Comparison of ENCODE assay signal across 1 cellular context in the genomic region with DNA sequence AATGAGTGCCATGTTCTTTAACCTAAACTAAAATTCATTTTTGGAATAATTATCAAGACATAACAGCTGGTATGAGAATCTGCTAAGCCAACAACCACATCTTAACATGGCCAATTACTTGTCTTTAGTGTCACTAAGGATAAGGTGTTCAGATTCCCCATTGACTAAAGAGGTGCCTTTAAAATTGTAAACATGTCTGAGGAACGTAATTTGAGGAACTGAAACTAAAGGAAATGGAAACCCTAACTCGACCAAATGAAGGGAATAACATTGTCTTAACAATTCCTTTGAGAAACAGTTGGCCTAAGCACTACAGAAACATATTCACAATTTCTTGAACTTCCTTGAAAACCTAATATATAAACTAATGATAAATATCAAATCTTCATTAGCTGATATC.
TF ChIP-seq lines count a peak whose summit lies in the region.

No MANE protein-coding gene starts in this region.

TF ChIP-seq in HepG2, 621 proteins besides CTCF, POLR2A, EP300 and RAD21 (continued from another document):
- TF ChIP-seq, protein P1, sequence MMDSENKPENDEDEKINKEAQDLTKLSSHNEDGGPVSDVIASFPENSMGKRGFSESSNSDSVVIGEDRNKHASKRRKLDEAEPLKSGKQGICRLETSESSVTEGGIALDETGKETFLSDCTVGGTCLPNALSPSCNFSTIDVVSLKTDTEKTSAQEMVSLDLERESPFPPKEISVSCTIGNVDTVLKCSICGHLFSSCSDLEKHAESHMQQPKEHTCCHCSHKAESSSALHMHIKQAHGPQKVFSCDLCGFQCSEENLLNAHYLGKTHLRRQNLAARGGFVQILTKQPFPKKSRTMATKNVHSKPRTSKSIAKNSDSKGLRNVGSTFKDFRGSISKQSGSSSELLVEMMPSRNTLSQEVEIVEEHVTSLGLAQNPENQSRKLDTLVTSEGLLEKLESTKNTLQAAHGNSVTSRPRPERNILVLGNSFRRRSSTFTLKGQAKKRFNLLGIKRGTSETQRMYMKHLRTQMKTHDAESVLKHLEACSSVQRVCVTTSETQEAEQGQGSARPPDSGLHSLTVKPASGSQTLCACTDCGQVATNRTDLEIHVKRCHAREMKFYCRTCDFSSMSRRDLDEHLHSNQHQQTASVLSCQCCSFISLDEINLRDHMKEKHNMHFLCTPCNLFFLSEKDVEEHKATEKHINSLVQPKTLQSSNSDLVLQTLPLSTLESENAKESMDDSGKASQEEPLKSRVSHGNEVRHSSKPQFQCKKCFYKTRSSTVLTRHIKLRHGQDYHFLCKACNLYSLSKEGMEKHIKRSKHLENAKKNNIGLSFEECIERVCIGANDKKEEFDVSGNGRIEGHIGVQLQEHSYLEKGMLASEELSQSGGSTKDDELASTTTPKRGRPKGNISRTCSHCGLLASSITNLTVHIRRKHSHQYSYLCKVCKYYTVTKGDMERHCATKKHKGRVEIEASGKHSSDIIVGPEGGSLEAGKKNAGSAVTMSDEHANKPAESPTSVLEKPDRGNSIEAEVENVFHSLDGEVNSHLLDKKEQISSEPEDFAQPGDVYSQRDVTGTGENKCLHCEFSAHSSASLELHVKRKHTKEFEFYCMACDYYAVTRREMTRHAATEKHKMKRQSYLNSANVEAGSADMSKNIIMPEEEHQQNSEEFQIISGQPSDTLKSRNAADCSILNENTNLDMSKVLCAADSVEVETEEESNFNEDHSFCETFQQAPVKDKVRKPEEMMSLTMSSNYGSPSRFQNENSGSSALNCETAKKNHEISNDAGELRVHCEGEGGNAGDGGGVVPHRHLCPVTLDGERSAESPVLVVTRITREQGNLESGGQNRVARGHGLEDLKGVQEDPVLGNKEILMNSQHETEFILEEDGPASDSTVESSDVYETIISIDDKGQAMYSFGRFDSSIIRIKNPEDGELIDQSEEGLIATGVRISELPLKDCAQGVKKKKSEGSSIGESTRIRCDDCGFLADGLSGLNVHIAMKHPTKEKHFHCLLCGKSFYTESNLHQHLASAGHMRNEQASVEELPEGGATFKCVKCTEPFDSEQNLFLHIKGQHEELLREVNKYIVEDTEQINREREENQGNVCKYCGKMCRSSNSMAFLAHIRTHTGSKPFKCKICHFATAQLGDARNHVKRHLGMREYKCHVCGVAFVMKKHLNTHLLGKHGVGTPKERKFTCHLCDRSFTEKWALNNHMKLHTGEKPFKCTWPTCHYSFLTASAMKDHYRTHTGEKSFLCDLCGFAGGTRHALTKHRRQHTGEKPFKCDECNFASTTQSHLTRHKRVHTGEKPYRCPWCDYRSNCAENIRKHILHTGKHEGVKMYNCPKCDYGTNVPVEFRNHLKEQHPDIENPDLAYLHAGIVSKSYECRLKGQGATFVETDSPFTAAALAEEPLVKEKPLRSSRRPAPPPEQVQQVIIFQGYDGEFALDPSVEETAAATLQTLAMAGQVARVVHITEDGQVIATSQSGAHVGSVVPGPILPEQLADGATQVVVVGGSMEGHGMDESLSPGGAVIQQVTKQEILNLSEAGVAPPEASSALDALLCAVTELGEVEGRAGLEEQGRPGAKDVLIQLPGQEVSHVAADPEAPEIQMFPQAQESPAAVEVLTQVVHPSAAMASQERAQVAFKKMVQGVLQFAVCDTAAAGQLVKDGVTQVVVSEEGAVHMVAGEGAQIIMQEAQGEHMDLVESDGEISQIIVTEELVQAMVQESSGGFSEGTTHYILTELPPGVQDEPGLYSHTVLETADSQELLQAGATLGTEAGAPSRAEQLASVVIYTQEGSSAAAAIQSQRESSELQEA (CRISPR knock-in tag; IDR thresholded peaks at IDR 0.05; ENCODE audit: not compliant biosample characterization), result no peak
- TF ChIP-seq IKZF4 (CRISPR knock-in tag; IDR thresholded peaks at IDR 0.05; ENCODE audit: borderline replicate concordance, low read depth, not compliant biosample characterization), result no peak
- no peak for TF ChIP-seq SMYD3 (CRISPR knock-in tag; IDR thresholded peaks at IDR 0.05)
- TF ChIP-seq ZNF619 (CRISPR knock-in tag; IDR thresholded peaks at IDR 0.05), result no peak
- TF ChIP-seq ZNF792 (CRISPR knock-in tag; IDR thresholded peaks at IDR 0.05), result no peak
- TF ChIP-seq, protein P2, sequence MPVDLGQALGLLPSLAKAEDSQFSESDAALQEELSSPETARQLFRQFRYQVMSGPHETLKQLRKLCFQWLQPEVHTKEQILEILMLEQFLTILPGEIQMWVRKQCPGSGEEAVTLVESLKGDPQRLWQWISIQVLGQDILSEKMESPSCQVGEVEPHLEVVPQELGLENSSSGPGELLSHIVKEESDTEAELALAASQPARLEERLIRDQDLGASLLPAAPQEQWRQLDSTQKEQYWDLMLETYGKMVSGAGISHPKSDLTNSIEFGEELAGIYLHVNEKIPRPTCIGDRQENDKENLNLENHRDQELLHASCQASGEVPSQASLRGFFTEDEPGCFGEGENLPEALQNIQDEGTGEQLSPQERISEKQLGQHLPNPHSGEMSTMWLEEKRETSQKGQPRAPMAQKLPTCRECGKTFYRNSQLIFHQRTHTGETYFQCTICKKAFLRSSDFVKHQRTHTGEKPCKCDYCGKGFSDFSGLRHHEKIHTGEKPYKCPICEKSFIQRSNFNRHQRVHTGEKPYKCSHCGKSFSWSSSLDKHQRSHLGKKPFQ (CRISPR knock-in tag; IDR thresholded peaks at IDR 0.05; ENCODE audit: insufficient replicate concordance), result no peak
- no peak for TF ChIP-seq JUND (CRISPR knock-in tag; IDR thresholded peaks at IDR 0.05)
- TF ChIP-seq, protein P3, sequence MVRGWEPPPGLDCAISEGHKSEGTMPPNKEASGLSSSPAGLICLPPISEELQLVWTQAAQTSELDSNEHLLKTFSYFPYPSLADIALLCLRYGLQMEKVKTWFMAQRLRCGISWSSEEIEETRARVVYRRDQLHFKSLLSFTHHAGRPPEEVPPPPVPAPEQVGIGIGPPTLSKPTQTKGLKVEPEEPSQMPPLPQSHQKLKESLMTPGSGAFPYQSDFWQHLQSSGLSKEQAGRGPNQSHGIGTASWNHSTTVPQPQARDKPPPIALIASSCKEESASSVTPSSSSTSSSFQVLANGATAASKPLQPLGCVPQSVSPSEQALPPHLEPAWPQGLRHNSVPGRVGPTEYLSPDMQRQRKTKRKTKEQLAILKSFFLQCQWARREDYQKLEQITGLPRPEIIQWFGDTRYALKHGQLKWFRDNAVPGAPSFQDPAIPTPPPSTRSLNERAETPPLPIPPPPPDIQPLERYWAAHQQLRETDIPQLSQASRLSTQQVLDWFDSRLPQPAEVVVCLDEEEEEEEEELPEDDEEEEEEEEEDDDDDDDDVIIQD (CRISPR knock-in tag; IDR thresholded peaks at IDR 0.05; ENCODE audit: low read depth), result no peak
- TF ChIP-seq ZNF530 (CRISPR knock-in tag; IDR thresholded peaks at IDR 0.05; ENCODE audit: low read depth), result no peak
- no peak for TF ChIP-seq TGIF2 (CRISPR knock-in tag; IDR thresholded peaks at IDR 0.05)
- TF ChIP-seq, protein P4, sequence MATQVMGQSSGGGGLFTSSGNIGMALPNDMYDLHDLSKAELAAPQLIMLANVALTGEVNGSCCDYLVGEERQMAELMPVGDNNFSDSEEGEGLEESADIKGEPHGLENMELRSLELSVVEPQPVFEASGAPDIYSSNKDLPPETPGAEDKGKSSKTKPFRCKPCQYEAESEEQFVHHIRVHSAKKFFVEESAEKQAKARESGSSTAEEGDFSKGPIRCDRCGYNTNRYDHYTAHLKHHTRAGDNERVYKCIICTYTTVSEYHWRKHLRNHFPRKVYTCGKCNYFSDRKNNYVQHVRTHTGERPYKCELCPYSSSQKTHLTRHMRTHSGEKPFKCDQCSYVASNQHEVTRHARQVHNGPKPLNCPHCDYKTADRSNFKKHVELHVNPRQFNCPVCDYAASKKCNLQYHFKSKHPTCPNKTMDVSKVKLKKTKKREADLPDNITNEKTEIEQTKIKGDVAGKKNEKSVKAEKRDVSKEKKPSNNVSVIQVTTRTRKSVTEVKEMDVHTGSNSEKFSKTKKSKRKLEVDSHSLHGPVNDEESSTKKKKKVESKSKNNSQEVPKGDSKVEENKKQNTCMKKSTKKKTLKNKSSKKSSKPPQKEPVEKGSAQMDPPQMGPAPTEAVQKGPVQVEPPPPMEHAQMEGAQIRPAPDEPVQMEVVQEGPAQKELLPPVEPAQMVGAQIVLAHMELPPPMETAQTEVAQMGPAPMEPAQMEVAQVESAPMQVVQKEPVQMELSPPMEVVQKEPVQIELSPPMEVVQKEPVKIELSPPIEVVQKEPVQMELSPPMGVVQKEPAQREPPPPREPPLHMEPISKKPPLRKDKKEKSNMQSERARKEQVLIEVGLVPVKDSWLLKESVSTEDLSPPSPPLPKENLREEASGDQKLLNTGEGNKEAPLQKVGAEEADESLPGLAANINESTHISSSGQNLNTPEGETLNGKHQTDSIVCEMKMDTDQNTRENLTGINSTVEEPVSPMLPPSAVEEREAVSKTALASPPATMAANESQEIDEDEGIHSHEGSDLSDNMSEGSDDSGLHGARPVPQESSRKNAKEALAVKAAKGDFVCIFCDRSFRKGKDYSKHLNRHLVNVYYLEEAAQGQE (IDR thresholded peaks at IDR 0.05; ENCODE audit: borderline replicate concordance in 1 of 2, low read depth in 1 of 2, low read length in 2 of 2), result no peak
- no peak for TF ChIP-seq SIX4 (CRISPR knock-in tag; IDR thresholded peaks at IDR 0.05)
- TF ChIP-seq TCF7 (IDR thresholded peaks at IDR 0.05; ENCODE audit: low read depth), result no peak
- TF ChIP-seq, protein P5, sequence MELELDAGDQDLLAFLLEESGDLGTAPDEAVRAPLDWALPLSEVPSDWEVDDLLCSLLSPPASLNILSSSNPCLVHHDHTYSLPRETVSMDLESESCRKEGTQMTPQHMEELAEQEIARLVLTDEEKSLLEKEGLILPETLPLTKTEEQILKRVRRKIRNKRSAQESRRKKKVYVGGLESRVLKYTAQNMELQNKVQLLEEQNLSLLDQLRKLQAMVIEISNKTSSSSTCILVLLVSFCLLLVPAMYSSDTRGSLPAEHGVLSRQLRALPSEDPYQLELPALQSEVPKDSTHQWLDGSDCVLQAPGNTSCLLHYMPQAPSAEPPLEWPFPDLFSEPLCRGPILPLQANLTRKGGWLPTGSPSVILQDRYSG (CRISPR knock-in tag; IDR thresholded peaks at IDR 0.05), result no peak
- no peak for TF ChIP-seq STAT5B (CRISPR knock-in tag; IDR thresholded peaks at IDR 0.05)
- TF ChIP-seq, protein P6, sequence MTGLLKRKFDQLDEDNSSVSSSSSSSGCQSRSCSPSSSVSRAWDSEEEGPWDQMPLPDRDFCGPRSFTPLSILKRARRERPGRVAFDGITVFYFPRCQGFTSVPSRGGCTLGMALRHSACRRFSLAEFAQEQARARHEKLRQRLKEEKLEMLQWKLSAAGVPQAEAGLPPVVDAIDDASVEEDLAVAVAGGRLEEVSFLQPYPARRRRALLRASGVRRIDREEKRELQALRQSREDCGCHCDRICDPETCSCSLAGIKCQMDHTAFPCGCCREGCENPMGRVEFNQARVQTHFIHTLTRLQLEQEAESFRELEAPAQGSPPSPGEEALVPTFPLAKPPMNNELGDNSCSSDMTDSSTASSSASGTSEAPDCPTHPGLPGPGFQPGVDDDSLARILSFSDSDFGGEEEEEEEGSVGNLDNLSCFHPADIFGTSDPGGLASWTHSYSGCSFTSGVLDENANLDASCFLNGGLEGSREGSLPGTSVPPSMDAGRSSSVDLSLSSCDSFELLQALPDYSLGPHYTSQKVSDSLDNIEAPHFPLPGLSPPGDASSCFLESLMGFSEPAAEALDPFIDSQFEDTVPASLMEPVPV (CRISPR knock-in tag; IDR thresholded peaks at IDR 0.05), result no peak
- no peak for TF ChIP-seq HOXA9 (CRISPR knock-in tag; IDR thresholded peaks at IDR 0.05; ENCODE audit: borderline replicate concordance)
- TF ChIP-seq TEAD2 (CRISPR knock-in tag; IDR thresholded peaks at IDR 0.05), result no peak
- TF ChIP-seq, protein P7, sequence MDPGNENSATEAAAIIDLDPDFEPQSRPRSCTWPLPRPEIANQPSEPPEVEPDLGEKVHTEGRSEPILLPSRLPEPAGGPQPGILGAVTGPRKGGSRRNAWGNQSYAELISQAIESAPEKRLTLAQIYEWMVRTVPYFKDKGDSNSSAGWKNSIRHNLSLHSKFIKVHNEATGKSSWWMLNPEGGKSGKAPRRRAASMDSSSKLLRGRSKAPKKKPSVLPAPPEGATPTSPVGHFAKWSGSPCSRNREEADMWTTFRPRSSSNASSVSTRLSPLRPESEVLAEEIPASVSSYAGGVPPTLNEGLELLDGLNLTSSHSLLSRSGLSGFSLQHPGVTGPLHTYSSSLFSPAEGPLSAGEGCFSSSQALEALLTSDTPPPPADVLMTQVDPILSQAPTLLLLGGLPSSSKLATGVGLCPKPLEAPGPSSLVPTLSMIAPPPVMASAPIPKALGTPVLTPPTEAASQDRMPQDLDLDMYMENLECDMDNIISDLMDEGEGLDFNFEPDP (CRISPR knock-in tag; conservative IDR thresholded peaks at IDR 0.05), result no peak
